In the genomic region with DNA sequence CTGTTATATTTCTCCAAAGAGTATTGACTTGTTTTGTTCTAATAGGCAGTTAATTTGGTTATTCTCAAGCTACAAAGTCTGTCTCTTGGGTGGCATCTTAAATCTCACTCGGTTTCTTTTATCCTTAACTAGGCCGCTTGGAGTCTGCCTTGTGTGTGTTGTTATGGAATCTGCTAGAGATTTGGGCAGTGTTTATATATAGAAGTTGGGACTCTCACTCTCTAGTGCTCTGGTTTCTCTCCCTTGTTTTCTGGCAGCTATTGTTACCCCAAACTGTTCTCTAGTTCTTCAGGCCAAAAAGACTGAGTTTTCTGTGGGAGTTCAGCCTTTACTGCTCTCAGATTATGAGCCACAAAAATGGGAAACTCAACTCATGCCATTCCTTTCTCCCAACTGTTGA, we compare ENCODE assay signal across 2 cellular contexts.
TF ChIP-seq lines count a peak whose summit lies in the region.

No MANE protein-coding gene starts in this region.

TF ChIP-seq in GM23338, 12 proteins besides CTCF, POLR2A, EP300 and RAD21 (continues in another document):
- TF ChIP-seq EZH2 (IDR thresholded peaks at IDR 0.05; ENCODE audit: low read depth, unreplicated experiment) (no peak), STAT1 (IDR thresholded peaks at IDR 0.05; ENCODE audit: unreplicated experiment) (no peak), ETS1 (IDR thresholded peaks at IDR 0.05) (no peak), REST (IDR thresholded peaks at IDR 0.05; ENCODE audit: unreplicated experiment) (no peak), ZNF331 (CRISPR knock-in tag; IDR thresholded peaks at IDR 0.05; ENCODE audit: low read depth) (no peak), NANOG (IDR thresholded peaks at IDR 0.05; ENCODE audit: borderline replicate concordance) (no peak), JUNB (IDR thresholded peaks at IDR 0.05; ENCODE audit: unreplicated experiment) (no peak), ZNF114 (CRISPR knock-in tag; IDR thresholded peaks at IDR 0.05) (no peak), ZNF462 (CRISPR knock-in tag; IDR thresholded peaks at IDR 0.05) (no peak), POLR2AphosphoS5 (IDR thresholded peaks at IDR 0.05; ENCODE audit: low read depth) (no peak)

TF ChIP-seq in GM12878, 131 proteins besides CTCF, POLR2A, EP300 and RAD21:
- TF ChIP-seq PAX5 (IDR thresholded peaks at IDR 0.05; ENCODE audit: borderline replicate concordance, low read depth, low read length) (no peak), BMI1 (IDR thresholded peaks at IDR 0.05; ENCODE audit: borderline replicate concordance) (no peak), FOXM1 (IDR thresholded peaks at IDR 0.05; ENCODE audit: low read depth, low read length) (no peak), ZNF384 (IDR thresholded peaks at IDR 0.05; ENCODE audit: borderline replicate concordance, low read depth, low read length) (no peak), IKZF1 (conservative IDR thresholded peaks at IDR 0.05) (no peak), KLF5 (IDR thresholded peaks at IDR 0.05; ENCODE audit: partially characterized antibody) (no peak), IRF4 (IDR thresholded peaks at IDR 0.05; ENCODE audit: low read depth, low read length) (no peak), STAT1 (conservative IDR thresholded peaks at IDR 0.05) (no peak), HDGF (IDR thresholded peaks at IDR 0.05) (no peak), ESRRA (IDR thresholded peaks at IDR 0.05; ENCODE audit: low read length) (no peak), ELK1 (IDR thresholded peaks at IDR 0.05; ENCODE audit: low read depth, low read length) (no peak), PAX8 (IDR thresholded peaks at IDR 0.05) (no peak), NR2C2 (IDR thresholded peaks at IDR 0.05; ENCODE audit: borderline replicate concordance, control insufficient read depth, insufficient read length, low read depth) (no peak), ZSCAN29 (IDR thresholded peaks at IDR 0.05) (no peak), ZNF622 (IDR thresholded peaks at IDR 0.05) (no peak)
- TF ChIP-seq, protein P1, sequence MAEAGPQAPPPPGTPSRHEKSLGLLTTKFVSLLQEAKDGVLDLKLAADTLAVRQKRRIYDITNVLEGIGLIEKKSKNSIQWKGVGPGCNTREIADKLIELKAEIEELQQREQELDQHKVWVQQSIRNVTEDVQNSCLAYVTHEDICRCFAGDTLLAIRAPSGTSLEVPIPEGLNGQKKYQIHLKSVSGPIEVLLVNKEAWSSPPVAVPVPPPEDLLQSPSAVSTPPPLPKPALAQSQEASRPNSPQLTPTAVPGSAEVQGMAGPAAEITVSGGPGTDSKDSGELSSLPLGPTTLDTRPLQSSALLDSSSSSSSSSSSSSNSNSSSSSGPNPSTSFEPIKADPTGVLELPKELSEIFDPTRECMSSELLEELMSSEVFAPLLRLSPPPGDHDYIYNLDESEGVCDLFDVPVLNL (IDR thresholded peaks at IDR 0.05; ENCODE audit: low read depth, low read length): no peak
